Comparison of ENCODE assay signal across 9 cellular contexts in the genomic region with DNA sequence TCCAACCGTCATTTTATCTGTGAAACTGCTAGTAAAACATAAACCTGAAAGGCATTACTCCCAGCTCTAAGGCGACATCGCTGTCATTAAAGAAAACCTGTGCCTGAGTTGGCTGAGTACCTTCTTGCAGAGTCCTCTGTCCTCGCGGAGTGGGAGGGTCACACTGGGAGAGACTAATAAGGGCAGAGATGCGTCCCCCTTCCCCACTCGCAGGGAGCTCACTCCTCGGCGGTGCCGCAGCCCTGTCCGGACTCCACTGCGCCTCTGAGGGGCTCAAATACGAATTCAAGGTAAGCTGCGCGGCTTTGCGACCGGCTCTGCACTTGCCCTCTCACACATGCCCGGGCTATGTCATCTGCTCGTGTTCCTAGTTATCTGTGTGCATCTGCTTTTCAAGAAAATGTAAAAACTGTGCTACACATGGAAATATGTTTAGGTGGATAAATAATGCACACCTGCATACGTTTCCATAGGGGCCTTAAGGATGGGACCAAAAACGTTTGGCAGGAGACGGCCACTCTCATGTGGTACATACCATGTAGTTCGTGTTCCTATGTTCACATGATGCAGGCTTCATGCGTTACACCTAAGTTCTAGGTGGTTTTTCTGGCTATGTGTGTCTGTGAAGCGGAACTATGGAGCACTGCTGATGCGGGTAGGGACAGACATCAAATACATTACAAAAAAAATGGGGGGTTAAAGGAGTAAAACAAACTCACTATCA. TPM values are rescaled to one million over a fixed set of nuclear protein-coding genes. Genes with fewer than 3 reads are reported as not detected.
A peak's percentile ranks its signal among the peaks of the same experiment; 100 is the strongest.
DNase-seq lines count a peak whose midpoint lies in the region; ATAC-seq, FAIRE-seq and TF ChIP-seq lines count a peak whose summit lies in the region.
"Had no signal": no experiment of that assay in that cellular context is flagged by ENCODE, and none has a peak within 500 bp of the region (broad histone marks: within the 10 kb centered on the region; RNA-seq: fewer than 3 reads in every experiment).

A gene (plus strand): TSS at position 206 of the 724 bp plus-strand sequence. CDS start 13,012 bp downstream, outside the sequence.

- no peaks in the 10 kb centered on the region for H3K9me3 ChIP-seq in A673 (ENCODE audit: low read depth, low read length, poor library complexity, severe bottlenecking)
- no peaks in the 10 kb centered on the region for H3K9me3 ChIP-seq in PC-3 (ENCODE audit: low read length)
- no peaks in the 10 kb centered on the region for H3K9me3 ChIP-seq in ascending aorta
- H3K9me3 ChIP-seq in iPS-20b (ENCODE audit: insufficient read depth, low read depth, low read length), result no peaks in the 10 kb centered on the region
- no peaks in the 10 kb centered on the region for H3K9me3 ChIP-seq in small intestine (ENCODE audit: control insufficient read depth, low read depth)

- WGBS in small intestine, 3 donors, result 2 to 4% (median 3%) methylated on average over 26 of the region's 26 CpGs

- POLR2A ChIA-PET in A673 (lab: Charles Lee; ENCODE audit: low non-redundant PET), result no interaction called here
- POLR2A ChIA-PET in PC-3 (lab: Charles Lee; ENCODE audit: unreplicated experiment), result no interaction called here

- no peaks in the 10 kb centered on the region for H3K36me3 ChIP-seq in A673 (ENCODE audit: insufficient read depth, low read length, poor library complexity, severe bottlenecking)
- H3K36me3 ChIP-seq in PC-3 (ENCODE audit: low read depth, low read length), result no peaks in the 10 kb centered on the region
- no peaks in the 10 kb centered on the region for H3K36me3 ChIP-seq in ascending aorta
- no peaks in the 10 kb centered on the region for H3K36me3 ChIP-seq in iPS-20b (ENCODE audit: insufficient read depth, low read depth, low read length)
- no peaks in the 10 kb centered on the region for H3K36me3 ChIP-seq in small intestine (ENCODE audit: control insufficient read depth in 2 of 2, insufficient read depth in 2 of 2, low read length in 2 of 2)

- H3K79me2 ChIP-seq in PC-3 (ENCODE audit: low read length), result no peaks in the 10 kb centered on the region

- peak within 1 kb of the TSS; percentile 64 for H2AFZ ChIP-seq in PC-3 (ENCODE audit: low read length)

- intact Hi-C loops in A673 (cut with micrococcal nuclease; ENCODE audit: unreplicated experiment), result no loop called here
- intact Hi-C loops in PC-3 (cut with micrococcal nuclease), result loop anchor here (10.0 kb wide), 1 partner anchor 132 kb away; no protein-coding TSS in a partner anchor
- intact Hi-C loops in ascending aorta (cut with DNase I), result loop anchor here (2.0 to 5.0 kb wide), 2 partner anchors 69 to 70 kb away; a partner anchor contains a TSS

- no peaks in the 10 kb centered on the region for H3K9me2 ChIP-seq in PC-3 (replicated peaks; ENCODE audit: low read length)

- CTCF ChIA-PET in A673 (lab: Charles Lee) (no interaction called here), PC-3 (lab: Charles Lee) (no interaction called here)

- TF ChIP-seq CTCF in A673 (conservative IDR thresholded peaks at IDR 0.05; ENCODE audit: low read depth, low read length), result no peak
- no peak for TF ChIP-seq CTCF in PC-3 (conservative IDR thresholded peaks at IDR 0.05; ENCODE audit: low read depth, low read length)
- TF ChIP-seq CTCF in ascending aorta (IDR thresholded peaks at IDR 0.05), result no peak

- peak; percentile 15 for DNase-seq in A673 (ENCODE audit: low spot score)
- DNase-seq in PC-3, result peak; percentile 1
- DNase-seq in ascending aorta (ENCODE audit: low spot score in 2 of 2), result no peak
- DNase-seq in small intestine, result peak; percentile 2
- DNase-seq in GOT3 (lab: John Stamatoyannopoulos, UW), result no peak

- no peak for FAIRE-seq in small intestine (lab: Jason Lieb, UNC)

- H4K20me1 ChIP-seq in PC-3 (ENCODE audit: low read length), result no peaks in the 10 kb centered on the region

- H3K27me3 ChIP-seq in A673 (replicated peaks; ENCODE audit: insufficient read depth, low read depth, low read length, poor library complexity), result no peaks in the 10 kb centered on the region
- peaks cover 52% of the 10 kb centered on the region for H3K27me3 ChIP-seq in PC-3 (ENCODE audit: low read length)
- no peaks in the 10 kb centered on the region for H3K27me3 ChIP-seq in ascending aorta
- peaks cover 43% of the 10 kb centered on the region for H3K27me3 ChIP-seq in iPS-20b (ENCODE audit: insufficient read depth, low read length)
- no peaks in the 10 kb centered on the region for H3K27me3 ChIP-seq in small intestine (ENCODE audit: control insufficient read depth in 2 of 2, insufficient read depth in 2 of 2, low read length in 2 of 2)

- peak within 1 kb of the TSS; percentile 60 for H3K4me3 ChIP-seq in A673 (ENCODE audit: low read depth, low read length, poor library complexity, severe bottlenecking)
- H3K4me3 ChIP-seq in PC-3 (ENCODE audit: low read length), result peak within 1 kb of the TSS; percentile 59
- H3K4me3 ChIP-seq in ascending aorta, result peak within 1 kb of the TSS; percentile 77 to 86
- peak within 1 kb of the TSS; percentile 72 for H3K4me3 ChIP-seq in iPS-20b (ENCODE audit: low read length)
- H3K4me3 ChIP-seq in small intestine (ENCODE audit: low read depth in 1 of 2, low read length in 2 of 2), result peak within 1 kb of the TSS; percentile 44 to 50

- H3K4me2 ChIP-seq in PC-3 (ENCODE audit: low read length), result peak within 1 kb of the TSS; percentile 79

- peak; percentile 54 for ATAC-seq in GM18867 (IDR thresholded peaks at IDR 0.05; ENCODE audit: unreplicated experiment)
- ATAC-seq in HG03025 (IDR thresholded peaks at IDR 0.05; ENCODE audit: low FRiP score, unreplicated experiment), result peak; percentile 50
- peak; percentile 59 for ATAC-seq in PC-3

- H3K9ac ChIP-seq in PC-3 (ENCODE audit: low read length) (no peak within 1 kb of the TSS), iPS-20b (ENCODE audit: low read depth, low read length) (peak within 1 kb of the TSS; percentile 3; the same call in 1 of the 2 replicates)

- H3K27ac ChIP-seq in A673 (ENCODE audit: low read depth, low read length, poor library complexity, severe bottlenecking) (peak within 1 kb of the TSS; percentile 69), PC-3 (ENCODE audit: low read length) (no peak within 1 kb of the TSS), ascending aorta (peak within 1 kb of the TSS in 1 of 2 donors; percentile 27), iPS-20b (ENCODE audit: low read length) (no peak within 1 kb of the TSS), small intestine (ENCODE audit: low read depth in 1 of 2, low read length in 1 of 2) (peak within 1 kb of the TSS in 1 of 2 donors; percentile 1)

- H3K4me1 ChIP-seq in A673 (ENCODE audit: insufficient read depth, low read length, poor library complexity, severe bottlenecking) (peaks cover 13% of the 10 kb centered on the region), PC-3 (ENCODE audit: insufficient read depth, low read length) (peaks cover 9% of the 10 kb centered on the region), ascending aorta (peaks cover 0 to 5% of the 10 kb centered on the region in 2 donors), iPS-20b (ENCODE audit: insufficient read depth, low read length) (peaks cover 4% of the 10 kb centered on the region; the same call in 1 of the 2 replicates), small intestine (ENCODE audit: control insufficient read depth in 2 of 2, insufficient read depth in 1 of 2, low read depth in 1 of 2, low read length in 1 of 2) (no peaks in the 10 kb centered on the region)

- H3F3A ChIP-seq in PC-3 (ENCODE audit: low read length, unreplicated experiment), result no peaks in the 10 kb centered on the region

- BruUV-seq in A673 (replicated peaks; lab: Mats Ljungman, UMichigan), result no TSS peak
- BruUV-seq in PC-3 (replicated peaks; lab: Mats Ljungman, UMichigan), result no TSS peak

RNA-seq across cellular contexts. Expression of the gene that starts here (rescaled TPM):
- total RNA-seq in A673 (2021), result 0.31 and 0.37 TPM in 2 replicates
- total RNA-seq in PC-3 (2014; rRNA removed), result not detected in 2 replicates
- total RNA-seq in ascending aorta, result not detected
- polyA plus RNA-seq in small intestine, result under 1 TPM in 1 of 3 donors, not detected in 2; 0.09 TPM
- total RNA-seq: renal cortical epithelial cell had no signal

Comparison
In these comparisons a context has a peak if more than half of its experiments do, and no peak if none do; other contexts are left out.
1. Peak in DNase-seq, H3K4me3 ChIP-seq and H3K27ac ChIP-seq in A673; RNA of the gene not detected or under 1 TPM.
2. Peak in DNase-seq, ATAC-seq, H3K4me3 ChIP-seq and H3K4me2 ChIP-seq in PC-3; RNA of the gene not detected or under 1 TPM.
3. Peak in DNase-seq and H3K4me3 ChIP-seq in small intestine; RNA of the gene not detected or under 1 TPM.